In the genomic region with DNA sequence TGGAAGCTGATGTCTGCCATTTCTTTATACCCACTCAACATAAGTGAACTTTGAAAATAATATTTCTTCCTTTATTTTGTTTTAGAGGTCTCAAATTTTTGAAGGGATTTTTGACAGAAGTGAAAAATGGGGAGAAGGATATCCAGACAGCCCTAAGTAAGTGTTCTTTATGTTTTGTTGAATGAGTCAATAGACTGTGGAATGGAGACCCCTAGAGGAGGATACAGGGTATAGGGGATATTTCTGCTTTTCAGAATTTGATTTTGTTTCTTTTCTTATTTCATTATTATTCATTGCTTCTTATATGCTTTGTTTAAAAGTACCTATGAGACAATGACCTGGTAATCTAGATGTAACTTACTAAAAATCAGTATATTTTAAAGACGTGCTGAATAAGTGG, we compare ENCODE assay signal across 9 cellular contexts. TPM values are rescaled to one million over a fixed set of nuclear protein-coding genes. Genes with fewer than 3 reads are reported as not detected.
DNase-seq lines count a peak whose midpoint lies in the region; ATAC-seq, FAIRE-seq and TF ChIP-seq lines count a peak whose summit lies in the region.
"Had no signal": no experiment of that assay in that cellular context is flagged by ENCODE, and none has a peak within 500 bp of the region (broad histone marks: within the 10 kb centered on the region; RNA-seq: fewer than 3 reads in every experiment).

No MANE protein-coding gene starts in this region.

- TF ChIP-seq EP300 in K562 (IDR thresholded peaks at IDR 0.05; ENCODE audit: low read length) (no peak), upper lobe of left lung (IDR thresholded peaks at IDR 0.05) (no peak)

- CTCF ChIA-PET in K562 (lab: Yijun Ruan, JAX; ENCODE audit: low intra/inter-chr PET ratio) = interaction anchor here (0.5 to 1.2 kb wide), 5 partner anchors 37 to 1138 kb away, joined by 3 to 4 read pairs (median 3); no protein-coding TSS in a partner anchor
- CTCF ChIA-PET in activated CD4-positive, alpha-beta memory T cell treated with anti-CD3 and anti-CD28 coated beads, Interleukin-2, amount 10 ng/mL, durations not matched to agents 7 days and 5 days (lab: Charles Lee) = interaction anchor here (0.7 to 3.7 kb wide), 19 partner anchors 11 to 501 kb away, joined by 3 to 24 read pairs (median 6); a partner anchor contains a TSS

- no peak overlapping the region for H3K27ac Mint-ChIP-seq in activated CD4-positive, alpha-beta memory T cell treated with anti-CD3 and anti-CD28 coated beads, Interleukin-2, amount 10 ng/mL, durations not matched to agents 7 days and 5 days

- no peak overlapping the region for H3K9ac ChIP-seq in K562 (ENCODE audit: insufficient read depth in 1 of 2, low read depth in 2 of 2, low read length in 2 of 2)

- ATAC-seq in GM21447 (IDR thresholded peaks at IDR 0.05; ENCODE audit: unreplicated experiment) (peak; percentile 57), K562 (peak; percentile 93), upper lobe of left lung (ENCODE audit: low FRiP score in 2 of 2) (peak; percentile 65 to 83)

- intact Hi-C loops in K562 (cut with micrococcal nuclease) = loop anchor here (1.0 to 10.0 kb wide), 7 partner anchors 34 to 1138 kb away; a partner anchor contains a TSS

- H3K9me3 Mint-ChIP-seq in activated CD4-positive, alpha-beta memory T cell treated with anti-CD3 and anti-CD28 coated beads, Interleukin-2, amount 10 ng/mL, durations not matched to agents 7 days and 5 days = no peaks in the 10 kb centered on the region

- H3K27me3 Mint-ChIP-seq in activated CD4-positive, alpha-beta memory T cell treated with anti-CD3 and anti-CD28 coated beads, Interleukin-2, amount 10 ng/mL, durations not matched to agents 7 days and 5 days = no peaks in the 10 kb centered on the region

- H2AFZ ChIP-seq in K562 (ENCODE audit: low read depth, low read length) = no peak overlapping the region

- H3K4me3 ChIP-seq in K562 (no peak overlapping the region), upper lobe of left lung (no peak overlapping the region)
- H3K4me3 ChIP-seq: SJSA1 had no signal

- H3K27me3 ChIP-seq in K562 (ENCODE audit: control insufficient read depth in 2 of 2, insufficient read depth in 2 of 2, low read length in 2 of 2) (no peaks in the 10 kb centered on the region), upper lobe of left lung (no peaks in the 10 kb centered on the region)
- H3K27me3 ChIP-seq: SJSA1 had no signal

- TF ChIP-seq CTCF in D721Med (IDR thresholded peaks at IDR 0.05; ENCODE audit: insufficient read depth, missing control alignments) (peak; percentile 67), K562 (IDR thresholded peaks at IDR 0.05 in 2 of 3, conservative IDR thresholded peaks at IDR 0.05 in 1 of 3; ENCODE audit: insufficient read depth in 2 of 3, low read depth in 1 of 3, low read length in 3 of 3) (peak; percentile 44 to 85 (median 52); a peak in 4 of 6 replicates), upper lobe of left lung (IDR thresholded peaks at IDR 0.05) (peak in 4 of 6 experiments; percentile 20 to 40 (median 38))

- H3K9me3 ChIP-seq in K562 (replicated peaks; ENCODE audit: control insufficient read depth, insufficient read depth, low read depth, low read length) (no peaks in the 10 kb centered on the region), upper lobe of left lung (no peaks in the 10 kb centered on the region)
- H3K9me3 ChIP-seq: SJSA1 had no signal

- in situ Hi-C loops in K562 (cut with MboI) = loop anchor here (10.0 kb wide), 1 partner anchor 428 kb away; no protein-coding TSS in a partner anchor

- 15% methylated on average over 1 of the region's 1 CpG for WGBS in K562 (ENCODE audit: insufficient coverage, low coverage, missing lambda C conversion rate)
- 70 to 73% methylated on average over 1 of the region's 1 CpG for WGBS in upper lobe of left lung, 2 donors

- FAIRE-seq in D721Med (lab: Jason Lieb, UNC) (no peak), K562 (lab: Jason Lieb, UNC) (peak; percentile 85), islet of Langerhans (lab: Jason Lieb, UNC) (peak; percentile 84), GM12892 (lab: Jason Lieb, UNC) (no peak)

- POLR2A ChIA-PET in K562 (lab: Yijun Ruan, JAX) = no interaction called here
- POLR2A ChIA-PET in activated CD4-positive, alpha-beta memory T cell treated with anti-CD3 and anti-CD28 coated beads, Interleukin-2, amount 10 ng/mL, durations not matched to agents 7 days and 5 days (lab: Charles Lee) = no interaction called here

- TF ChIP-seq POLR2A in K562 (conservative IDR thresholded peaks at IDR 0.05) = no peak
- no peak for TF ChIP-seq POLR2A in upper lobe of left lung (IDR thresholded peaks at IDR 0.05)
- no peak for TF ChIP-seq POLR2A in GM12892 (IDR thresholded peaks at IDR 0.05; ENCODE audit: low read depth, low read length)

- H3K36me3 Mint-ChIP-seq in activated CD4-positive, alpha-beta memory T cell treated with anti-CD3 and anti-CD28 coated beads, Interleukin-2, amount 10 ng/mL, durations not matched to agents 7 days and 5 days (ENCODE audit: low read depth) = peaks cover 3% of the 10 kb centered on the region

- H3K36me3 ChIP-seq in K562 (ENCODE audit: control insufficient read depth, insufficient read depth, low read length) (peaks cover 16% of the 10 kb centered on the region; the same call in 1 of the 3 replicates), upper lobe of left lung (peaks cover 0 to 12% (median 1%) of the 10 kb centered on the region in 4 donors)

- H3K4me2 ChIP-seq in K562 (ENCODE audit: insufficient read depth, low read length) = no peak overlapping the region

- H3K9me1 ChIP-seq in K562 (ENCODE audit: control insufficient read depth, insufficient read depth, low read length) = no peaks in the 10 kb centered on the region

- no peaks in the 10 kb centered on the region for H3K79me2 ChIP-seq in K562 (ENCODE audit: control insufficient read depth, insufficient read depth, low read length)

- BruUV-seq in K562 (replicated peaks; lab: Mats Ljungman, UMichigan) = no TSS peak

- no peak overlapping the region for H3K27ac ChIP-seq in K562 (ENCODE audit: extremely low read depth, low read depth, low read length)
- H3K27ac ChIP-seq in upper lobe of left lung = no peak overlapping the region
- H3K27ac ChIP-seq: SJSA1 had no signal

- no peaks in the 10 kb centered on the region for H4K20me1 ChIP-seq in K562 (replicated peaks; ENCODE audit: control insufficient read depth, insufficient read depth, low read length)

- DNase-seq in D721Med (ENCODE audit: insufficient read length, low spot score) (no peak), NCI-H2196 treated with DMSO at 0.1 percent for 48 hours (lab: John Stamatoyannopoulos, UW; ENCODE audit: unreplicated experiment) (peak; percentile 8), K562 (ENCODE audit: extremely low read depth in 1 of 4, low spot score in 3 of 4) (peak; percentile 52 to 57 (median 56)), upper lobe of left lung (no peak), GM12892 (ENCODE audit: insufficient read length) (no peak)
- DNase-seq in activated CD4-positive, alpha-beta memory T cell treated with anti-CD3 and anti-CD28 coated beads, Interleukin-2, amount 10 ng/mL, durations not matched to agents 7 days and 5 days = no peak

- no peak overlapping the region for H3K4me3 Mint-ChIP-seq in activated CD4-positive, alpha-beta memory T cell treated with anti-CD3 and anti-CD28 coated beads, Interleukin-2, amount 10 ng/mL, durations not matched to agents 7 days and 5 days

- H3K4me1 ChIP-seq in K562 (replicated peaks in 1 of 2; ENCODE audit: control insufficient read depth in 2 of 2, insufficient read depth in 2 of 2, low read length in 2 of 2) (no peaks in the 10 kb centered on the region), upper lobe of left lung (no peaks in the 10 kb centered on the region)
- H3K4me1 ChIP-seq: SJSA1 had no signal

- TF ChIP-seq RAD21 in K562 (CRISPR knock-in tag; conservative IDR thresholded peaks at IDR 0.05 in 1 of 2, IDR thresholded peaks at IDR 0.05 in 1 of 2) = peak; percentile 51 to 83

- H3K4me1 Mint-ChIP-seq in activated CD4-positive, alpha-beta memory T cell treated with anti-CD3 and anti-CD28 coated beads, Interleukin-2, amount 10 ng/mL, durations not matched to agents 7 days and 5 days = peaks cover 4% of the 10 kb centered on the region

RNA-seq across cellular contexts. Expression of a gene that starts 34.4 kb away (rescaled TPM):
- total RNA-seq in K562 (2011; cell fraction: chromatin; rRNA removed; ENCODE audit: low replicate concordance) = 13.8 and 31.1 TPM in 2 replicates
- 6.5 and 8.7 TPM in 2 replicates for total RNA-seq in K562 (2011; cell fraction: nucleolus; rRNA removed)
- total RNA-seq in K562 (2011; cell fraction: nucleoplasm; rRNA removed) = 20.2 and 32.7 TPM in 2 replicates
- total RNA-seq in K562 (2014; rRNA removed) (9.5 and 10.0 TPM in 2 replicates), K562 (2014; rRNA removed; fragmentation: Illumina TruSeq; extraction: Trizol) (14.5 and 16.0 TPM in 2 replicates), K562 (2015; rRNA removed; fragmentation: Illumina TruSeq; extraction: Trizol) (12.0 and 12.8 TPM in 2 replicates), K562 (2021) (14.6 and 16.3 TPM in 2 replicates), upper lobe of left lung (10 to 100 TPM in 3 of 6 donors, 1 to 10 TPM in 3; 5.8 to 22.0 (median 10.8) TPM)
- polyA plus RNA-seq in K562 (2011; rRNA removed) (12.4 and 15.1 TPM in 2 replicates), K562 (2014; fragmentation: Illumina TruSeq; extraction: Trizol) (10.3 and 11.8 TPM in 2 replicates), K562 (2014; fragmentation: Nextera tagmentation; extraction: Ambion mirVana) (1 to 10 TPM; 3.2 to 3.9 TPM), K562 (2014; rRNA removed) (6.0 and 7.8 TPM in 2 replicates)
- polyA plus RNA-seq in K562 (2011; cell fraction: cytosol; rRNA removed) = 3.1 and 8.1 TPM in 2 replicates
- polyA plus RNA-seq in K562 (2011; cell fraction: nucleus; rRNA removed) = 11.5 and 23.8 TPM in 2 replicates
- polyA plus RNA-seq in K562 (2012) = 7.7 and 8.1 TPM in 2 replicates
- 19.2 and 27.7 TPM in 2 replicates for polyA minus RNA-seq in K562 (2011; rRNA and poly(A)+ RNA removed)
- 7.1 and 8.4 TPM in 2 replicates for polyA minus RNA-seq in K562 (2011; cell fraction: cytosol; rRNA and poly(A)+ RNA removed)
- 12.5 and 25.8 TPM in 2 replicates for polyA minus RNA-seq in K562 (2011; cell fraction: nucleus; rRNA and poly(A)+ RNA removed)
- polyA plus RNA-seq in GM12892 (2012; ENCODE audit: missing spikeins) = 6.6 TPM
- total RNA-seq in activated CD4-positive, alpha-beta memory T cell treated with anti-CD3 and anti-CD28 coated beads, Interleukin-2, amount 10 ng/mL, durations not matched to agents 7 days and 5 days = 10 to 100 TPM; 10.3 to 10.7 TPM

RNA-seq across cellular contexts. Expression of a gene that starts 36.1 kb away (rescaled TPM):
- 31.4 and 70.2 TPM in 2 replicates for total RNA-seq in K562 (2011; cell fraction: chromatin; rRNA removed; ENCODE audit: low replicate concordance)
- 21.6 and 22.7 TPM in 2 replicates for total RNA-seq in K562 (2011; cell fraction: nucleolus; rRNA removed)
- total RNA-seq in K562 (2011; cell fraction: nucleoplasm; rRNA removed) = 37.8 and 59.8 TPM in 2 replicates
- total RNA-seq in K562 (2014; rRNA removed) = 5.3 and 9.2 TPM in 2 replicates
- 27.9 and 33.3 TPM in 2 replicates for total RNA-seq in K562 (2014; rRNA removed; fragmentation: Illumina TruSeq; extraction: Trizol)
- 17.6 and 19.1 TPM in 2 replicates for total RNA-seq in K562 (2015; rRNA removed; fragmentation: Illumina TruSeq; extraction: Trizol)
- 13.4 and 15.3 TPM in 2 replicates for total RNA-seq in K562 (2021)
- polyA plus RNA-seq in K562 (2011; rRNA removed) = 23.1 and 26.9 TPM in 2 replicates
- polyA plus RNA-seq in K562 (2011; cell fraction: cytosol; rRNA removed) = 4.3 and 12.2 TPM in 2 replicates
- polyA plus RNA-seq in K562 (2011; cell fraction: nucleus; rRNA removed) = 7.8 and 10.1 TPM in 2 replicates
- polyA plus RNA-seq in K562 (2012) = 10.6 and 12.8 TPM in 2 replicates
- 14.9 and 20.5 TPM in 2 replicates for polyA plus RNA-seq in K562 (2014; fragmentation: Illumina TruSeq; extraction: Trizol)
- polyA plus RNA-seq in K562 (2014; fragmentation: Nextera tagmentation; extraction: Ambion mirVana) = 10 to 100 TPM; 10.3 to 12.4 TPM
- 14.3 and 15.3 TPM in 2 replicates for polyA plus RNA-seq in K562 (2014; rRNA removed)
- 25.1 and 31.6 TPM in 2 replicates for polyA minus RNA-seq in K562 (2011; rRNA and poly(A)+ RNA removed)
- 7.8 and 8.0 TPM in 2 replicates for polyA minus RNA-seq in K562 (2011; cell fraction: cytosol; rRNA and poly(A)+ RNA removed)
- 11.0 and 20.3 TPM in 2 replicates for polyA minus RNA-seq in K562 (2011; cell fraction: nucleus; rRNA and poly(A)+ RNA removed)
- total RNA-seq in upper lobe of left lung = 10 to 100 TPM in 3 of 6 donors, 1 to 10 TPM in 3; 4.2 to 13.7 (median 9.5) TPM
- 8.5 TPM for polyA plus RNA-seq in GM12892 (2012; ENCODE audit: missing spikeins)
- total RNA-seq in activated CD4-positive, alpha-beta memory T cell treated with anti-CD3 and anti-CD28 coated beads, Interleukin-2, amount 10 ng/mL, durations not matched to agents 7 days and 5 days = 1 to 10 TPM; 5.0 to 7.1 TPM

Comparison
In these comparisons a context has a peak if more than half of its experiments do, and no peak if none do; other contexts are left out.
1. DNase-seq: peak in NCI-H2196 treated with DMSO at 0.1 percent for 48 hours (single experiment) and K562 (4 of 4); none in D721Med (single experiment), upper lobe of left lung (0 of 2), GM12892 (single experiment) and activated CD4-positive, alpha-beta memory T cell treated with anti-CD3 and anti-CD28 coated beads, Interleukin-2, amount 10 ng/mL, durations not matched to agents 7 days and 5 days (single experiment).
2. Peak in every context shown above with its lines, with median percentiles within 50 percentile points of each other: CTCF ChIP-seq and ATAC-seq.